ENCODE assay signal across 21 cellular contexts in genomic region chr17:41004397-41004796, GRCh38. TPM values are rescaled to one million over a fixed set of nuclear protein-coding genes. Genes with fewer than 3 reads are reported as not detected.
DNase-seq lines count a peak whose midpoint lies in the region; ATAC-seq, FAIRE-seq and TF ChIP-seq lines count a peak whose summit lies in the region.
"Had no signal": no experiment of that assay in that cellular context is flagged by ENCODE, and none has a peak within 500 bp of the region (broad histone marks: within the 10 kb centered on the region; RNA-seq: fewer than 3 reads in every experiment).

No MANE protein-coding gene starts in this region.

- no peak overlapping the region for H2AFZ ChIP-seq in HepG2 (ENCODE audit: low read length)
- H2AFZ ChIP-seq in neuronal stem cell (ENCODE audit: low read length), result no peak overlapping the region
- H2AFZ ChIP-seq: GM23338 had no signal

- no peak overlapping the region for H3K27ac Mint-ChIP-seq in activated CD4-positive, alpha-beta memory T cell treated with anti-CD3 and anti-CD28 coated beads for 36 hours
- H3K27ac Mint-ChIP-seq: CD14-positive monocyte; GM23338; T-helper 2 cell treated with Interferon-gamma antibody and Interleukin-4, amounts not matched to agents 5 μg/mL and 100 μg/mL, for 36 hours had no signal

- H4K91ac ChIP-seq in neuronal stem cell (ENCODE audit: low read depth, low read length, poor library complexity), result no peak overlapping the region

- POLR2A ChIA-PET in HepG2 (lab: Yijun Ruan, JAX), result no interaction called here
- POLR2A ChIA-PET in activated CD4-positive, alpha-beta memory T cell treated with anti-CD3 and anti-CD28 coated beads for 36 hours (lab: Charles Lee), result no interaction called here

- H3K4me1 ChIP-seq in HepG2 (ENCODE audit: insufficient read depth, low read length) (peaks cover 68% of the 10 kb centered on the region), right lobe of liver (no peaks in the 10 kb centered on the region), neuronal stem cell (ENCODE audit: control insufficient read depth in 2 of 2, insufficient read depth in 1 of 2, low read depth in 1 of 2, low read length in 2 of 2) (peaks cover 0 to 6% of the 10 kb centered on the region in 2 donors), prostate gland (replicated peaks) (no peaks in the 10 kb centered on the region)

- no peaks in the 10 kb centered on the region for H3K4me1 Mint-ChIP-seq in activated CD4-positive, alpha-beta memory T cell treated with anti-CD3 and anti-CD28 coated beads for 36 hours (ENCODE audit: low read depth)
- H3K4me1 Mint-ChIP-seq: CD14-positive monocyte had no signal

- H3K18ac ChIP-seq in neuronal stem cell (ENCODE audit: low read length), result peak overlapping the region; percentile 4

- H2AK5ac ChIP-seq in neuronal stem cell (ENCODE audit: low read depth, low read length), result peak overlapping the region; percentile 10

- H4K8ac ChIP-seq in neuronal stem cell (ENCODE audit: low read depth, low read length), result no peak overlapping the region

- no peak overlapping the region for H3K14ac ChIP-seq in neuronal stem cell (ENCODE audit: low read length)

- no peaks in the 10 kb centered on the region for H3K9me3 Mint-ChIP-seq in activated CD4-positive, alpha-beta memory T cell treated with anti-CD3 and anti-CD28 coated beads for 36 hours
- H3K9me3 Mint-ChIP-seq: GM23338; T-helper 2 cell treated with Interferon-gamma antibody and Interleukin-4, amounts not matched to agents 5 μg/mL and 100 μg/mL, for 36 hours had no signal

- ATAC-seq in HepG2 (no peak), right lobe of liver (no peak)
- ATAC-seq: GM23338, HCT116 had no signal

- FAIRE-seq in HepG2 (lab: Jason Lieb, UNC), result no peak
- FAIRE-seq: GM12892, GM18507 had no signal

- no peaks in the 10 kb centered on the region for H3K79me1 ChIP-seq in neuronal stem cell (ENCODE audit: low read depth, low read length)

- H3K4me2 ChIP-seq in HepG2 (ENCODE audit: low read depth, low read length), result no peak overlapping the region
- H3K4me2 ChIP-seq in neuronal stem cell (ENCODE audit: insufficient read depth, low read length, poor library complexity, severe bottlenecking), result no peak overlapping the region
- H3K4me2 ChIP-seq: GM23338, KMS-11, SK-N-SH had no signal

- intact Hi-C loops in HepG2 (cut with micrococcal nuclease; ENCODE audit: unreplicated experiment) (no loop called here), right lobe of liver (cut with DNase I) (no loop called here), prostate gland (cut with DNase I) (no loop called here)
- intact Hi-C loops in activated CD4-positive, alpha-beta memory T cell treated with anti-CD3 and anti-CD28 coated beads for 36 hours (cut with micrococcal nuclease), result no loop called here

- peaks cover 3% of the 10 kb centered on the region for H3K27me3 Mint-ChIP-seq in activated CD4-positive, alpha-beta memory T cell treated with anti-CD3 and anti-CD28 coated beads for 36 hours

- H4K20me1 ChIP-seq in HepG2 (ENCODE audit: insufficient read depth, low read length), result no peaks in the 10 kb centered on the region

- H3K4ac ChIP-seq in neuronal stem cell (ENCODE audit: low read length), result no peak overlapping the region

- TF ChIP-seq CTCF in HepG2 (CRISPR knock-in tag; IDR thresholded peaks at IDR 0.05), result no peak
- no peak for TF ChIP-seq CTCF in right lobe of liver (IDR thresholded peaks at IDR 0.05)
- TF ChIP-seq CTCF in prostate gland (IDR thresholded peaks at IDR 0.05), result no peak

- H3K36me3 Mint-ChIP-seq in activated CD4-positive, alpha-beta memory T cell treated with anti-CD3 and anti-CD28 coated beads for 36 hours, result no peaks in the 10 kb centered on the region
- H3K36me3 Mint-ChIP-seq: CD14-positive monocyte had no signal

- CTCF ChIA-PET in HepG2 (lab: Yijun Ruan, JAX; ENCODE audit: low intra/inter-chr PET ratio, low total read pairs), result no interaction called here
- CTCF ChIA-PET in activated CD4-positive, alpha-beta memory T cell treated with anti-CD3 and anti-CD28 coated beads for 36 hours (lab: Charles Lee), result no interaction called here

- TF ChIP-seq RAD21 in HepG2 (CRISPR knock-in tag; IDR thresholded peaks at IDR 0.05), result no peak

- H2BK5ac ChIP-seq in neuronal stem cell (ENCODE audit: low read length), result no peak overlapping the region

- H2BK120ac ChIP-seq in neuronal stem cell (ENCODE audit: low read depth, low read length), result no peak overlapping the region

- H3K36me3 ChIP-seq in HepG2 (replicated peaks in 1 of 2; ENCODE audit: control insufficient read depth in 1 of 2, insufficient read depth in 2 of 2, low read length in 2 of 2), result no peaks in the 10 kb centered on the region
- H3K36me3 ChIP-seq in right lobe of liver, result no peaks in the 10 kb centered on the region
- no peaks in the 10 kb centered on the region for H3K36me3 ChIP-seq in neuronal stem cell (replicated peaks in 1 of 2; ENCODE audit: control insufficient read depth in 2 of 2, insufficient read depth in 2 of 2, low read length in 2 of 2)
- no peaks in the 10 kb centered on the region for H3K36me3 ChIP-seq in prostate gland

- peak overlapping the region; percentile 79 for H2BK12ac ChIP-seq in neuronal stem cell (ENCODE audit: low read length)

- no peak overlapping the region for H3K27ac ChIP-seq in HepG2 (ENCODE audit: extremely low read length, insufficient read depth, low read length)
- no peak overlapping the region for H3K27ac ChIP-seq in right lobe of liver
- no peak overlapping the region for H3K27ac ChIP-seq in neuronal stem cell (replicated peaks; ENCODE audit: low read length)
- H3K27ac ChIP-seq in prostate gland, result no peak overlapping the region
- H3K27ac ChIP-seq: KMS-11 had no signal

- peak overlapping the region; percentile 5 for H2BK15ac ChIP-seq in neuronal stem cell (ENCODE audit: low read length)

- WGBS in HepG2 (ENCODE audit: low lambda C conversion rate), result 96% methylated on average over 3 of the region's 3 CpGs
- WGBS in right lobe of liver (ENCODE audit: insufficient coverage, low coverage, low lambda C conversion rate, missing lambda C conversion rate), result 68% methylated on average over 2 of the region's 3 CpGs
- no CpG with 5 or more reads among the region's 3 CpGs for WGBS in neuronal stem cell (ENCODE audit: extremely low coverage in 2 of 2, insufficient read length in 2 of 2, insufficient replicate concordance in 1 of 2), 2 donors
- 94% methylated on average over 3 of the region's 3 CpGs for WGBS in prostate gland

- H3K27me3 ChIP-seq in HepG2 (ENCODE audit: control insufficient read depth in 1 of 2, insufficient read depth in 2 of 2, low read length in 2 of 2) (no peaks in the 10 kb centered on the region), right lobe of liver (no peaks in the 10 kb centered on the region), neuronal stem cell (ENCODE audit: control insufficient read depth in 3 of 3, insufficient read depth in 3 of 3, low read depth in 1 of 3, low read length in 3 of 3) (no peaks in the 10 kb centered on the region), prostate gland (replicated peaks; ENCODE audit: insufficient read depth) (no peaks in the 10 kb centered on the region)

- no TSS peak for BruUV-seq in HepG2 (replicated peaks; lab: Mats Ljungman, UMichigan)

- no peak overlapping the region for H3K4me3 Mint-ChIP-seq in activated CD4-positive, alpha-beta memory T cell treated with anti-CD3 and anti-CD28 coated beads for 36 hours
- H3K4me3 Mint-ChIP-seq: CD14-positive monocyte; GM23338; T-helper 2 cell treated with Interferon-gamma antibody and Interleukin-4, amounts not matched to agents 5 μg/mL and 100 μg/mL, for 36 hours had no signal

- no peak overlapping the region for H3K23ac ChIP-seq in neuronal stem cell (ENCODE audit: low read depth, low read length, poor library complexity)

- DNase-seq in HepG2 (ENCODE audit: low spot score), result no peak
- no peak for DNase-seq in right lobe of liver
- DNase-seq in NCI-H1436 (lab: John Stamatoyannopoulos, UW), result peak; percentile 62
- DNase-seq in NCI-H774 (lab: John Stamatoyannopoulos, UW), result peak; percentile 42
- no peak for DNase-seq in neuronal stem cell (ENCODE audit: low spot score)
- no peak for DNase-seq in activated CD4-positive, alpha-beta memory T cell treated with anti-CD3 and anti-CD28 coated beads for 36 hours
- DNase-seq in NCI-H187 treated with DMSO at 0.1 percent for 48 hours (lab: John Stamatoyannopoulos, UW), result no peak
- DNase-seq in prostate gland (ENCODE audit: low spot score), result no peak
- DNase-seq: AML-193, DMS 273 treated with DMSO at 0.1 percent for 48 hours, NCI-H187, NCI-H524 treated with DMSO at 0.1 percent for 48 hours, OCI-M1, SK-N-SH had no signal

- H3K4me3 ChIP-seq in HepG2 (replicated peaks in 1 of 3; ENCODE audit: insufficient read depth in 1 of 3, low read depth in 2 of 3, low read length in 3 of 3) (no peak overlapping the region), right lobe of liver (no peak overlapping the region), neuronal stem cell (ENCODE audit: low read length in 2 of 2) (no peak overlapping the region), prostate gland (no peak overlapping the region)
- H3K4me3 ChIP-seq: GM23338 had no signal

- H3K9me3 ChIP-seq in HepG2 (ENCODE audit: low read length) (no peaks in the 10 kb centered on the region), right lobe of liver (no peaks in the 10 kb centered on the region), neuronal stem cell (replicated peaks in 1 of 2; ENCODE audit: control insufficient read depth in 2 of 2, insufficient read depth in 1 of 2, low read depth in 1 of 2, low read length in 2 of 2) (peaks cover 0 to 3% of the 10 kb centered on the region in 2 donors), prostate gland (no peaks in the 10 kb centered on the region)
- H3K9me3 ChIP-seq: SK-N-SH had no signal

- H3K9ac ChIP-seq in HepG2 (ENCODE audit: insufficient read depth, low read depth, low read length) (no peak overlapping the region), neuronal stem cell (ENCODE audit: low read depth, low read length, poor library complexity) (no peak overlapping the region)
- H3K9ac ChIP-seq: KMS-11, SK-N-SH had no signal

- in situ Hi-C loops in HepG2 (cut with HindIII; ENCODE audit: extremely low pct_ligation_motif_present, low pct_unique_long_range_greater_than_20kb), result loop anchor here (5.0 kb wide), 2 partner anchors 42 to 92 kb away; no protein-coding TSS in a partner anchor

- TF ChIP-seq EP300 in HepG2 (IDR thresholded peaks at IDR 0.05; ENCODE audit: low read depth in 2 of 2, low read length in 2 of 2) (no peak), HepG2 (CRISPR knock-in tag; IDR thresholded peaks at IDR 0.05; ENCODE audit: borderline replicate concordance) (no peak)

- TF ChIP-seq POLR2A in HepG2 (IDR thresholded peaks at IDR 0.05; ENCODE audit: insufficient read depth in 1 of 2, low read depth in 2 of 2, low read length in 2 of 2), result no peak
- TF ChIP-seq POLR2A in right lobe of liver (IDR thresholded peaks at IDR 0.05), result no peak
- TF ChIP-seq POLR2A in prostate gland (IDR thresholded peaks at IDR 0.05), result no peak

- H3K79me2 ChIP-seq in HepG2 (ENCODE audit: insufficient read depth, low read length), result no peaks in the 10 kb centered on the region

RNA-seq across cellular contexts. Expression of gene KRTAP3-1, which starts 4.5 kb away (rescaled TPM):
- 0.29 and 0.81 TPM in 2 replicates for total RNA-seq in HepG2 (2016; rRNA removed; fragmentation: Illumina TruSeq; extraction: Trizol)
- 0.53 and 1.3 TPM in 2 replicates for total RNA-seq in HepG2 (2016; cell fraction: cytosol; rRNA removed; fragmentation: Illumina TruSeq; extraction: Trizol; ENCODE audit: low read depth)
- total RNA-seq in HepG2 (2016; cell fraction: insoluble cytoplasmic fraction; rRNA removed; fragmentation: Illumina TruSeq; extraction: Trizol), result 0.51 and 0.95 TPM in 2 replicates
- total RNA-seq in HepG2 (2016; cell fraction: membrane; rRNA removed; fragmentation: Illumina TruSeq; extraction: Trizol), result 0.34 and 0.80 TPM in 2 replicates
- total RNA-seq in HepG2 (2016; cell fraction: nucleus; rRNA removed; fragmentation: Illumina TruSeq; extraction: Trizol), result 0.75 TPM in 1 of 2 replicates, not detected in the other
- 3.7 and 3.8 TPM in 2 replicates for polyA plus RNA-seq in HepG2 (2011; rRNA removed)
- 2.8 and 4.6 TPM in 2 replicates for polyA plus RNA-seq in HepG2 (2011; cell fraction: cytosol; rRNA removed)
- 5.1 and 5.2 TPM in 2 replicates for polyA plus RNA-seq in HepG2 (2011; cell fraction: nucleus; rRNA removed)
- 2.0 and 9.6 TPM in 2 replicates for polyA plus RNA-seq in HepG2 (2012)
- polyA plus RNA-seq in HepG2 (2016; cell fraction: cytosol; fragmentation: Illumina TruSeq; extraction: Trizol; ENCODE audit: low read depth), result 1.8 and 2.2 TPM in 2 replicates
- polyA plus RNA-seq in HepG2 (2016; cell fraction: insoluble cytoplasmic fraction; fragmentation: Illumina TruSeq; extraction: Trizol; ENCODE audit: low read depth), result 1.7 and 2.7 TPM in 2 replicates
- polyA plus RNA-seq in HepG2 (2016; cell fraction: membrane; fragmentation: Illumina TruSeq; extraction: Trizol; ENCODE audit: low read depth), result 1.5 and 2.3 TPM in 2 replicates
- polyA plus RNA-seq in HepG2 (2016; cell fraction: nucleus; fragmentation: Illumina TruSeq; extraction: Trizol; ENCODE audit: insufficient read depth, low read depth), result 2.6 TPM in 2 replicates
- 4.9 TPM in 1 of 2 replicates, not detected in the other for polyA minus RNA-seq in HepG2 (2011; rRNA and poly(A)+ RNA removed; ENCODE audit: low replicate concordance)
- polyA minus RNA-seq in HepG2 (2011; cell fraction: cytosol; rRNA and poly(A)+ RNA removed), result 1.6 TPM in 1 of 2 replicates, not detected in the other
- polyA minus RNA-seq in HepG2 (2011; cell fraction: nucleus; rRNA and poly(A)+ RNA removed), result 2.5 and 2.6 TPM in 2 replicates
- not detected for total RNA-seq in right lobe of liver
- polyA plus RNA-seq in neuronal stem cell (2013, experiment 1 of 2), result not detected
- polyA plus RNA-seq in neuronal stem cell (2013, experiment 2 of 2), result not detected
- total RNA-seq in activated CD4-positive, alpha-beta memory T cell treated with anti-CD3 and anti-CD28 coated beads for 36 hours, result not detected
- not detected for total RNA-seq in prostate gland
- total RNA-seq: GM23338 had no signal
- polyA plus RNA-seq: CD14-positive monocyte, GM23338, SK-N-SH had no signal

RNA-seq across cellular contexts. Expression of gene KRTAP3-2, which starts 4.7 kb away (rescaled TPM):
- total RNA-seq in HepG2 (2016; rRNA removed; fragmentation: Illumina TruSeq; extraction: Trizol), result not detected in 2 replicates
- total RNA-seq in HepG2 (2016; cell fraction: cytosol; rRNA removed; fragmentation: Illumina TruSeq; extraction: Trizol; ENCODE audit: low read depth), result not detected in 2 replicates
- total RNA-seq in HepG2 (2016; cell fraction: insoluble cytoplasmic fraction; rRNA removed; fragmentation: Illumina TruSeq; extraction: Trizol), result not detected in 2 replicates
- not detected in 2 replicates for total RNA-seq in HepG2 (2016; cell fraction: membrane; rRNA removed; fragmentation: Illumina TruSeq; extraction: Trizol)
- not detected in 2 replicates for total RNA-seq in HepG2 (2016; cell fraction: nucleus; rRNA removed; fragmentation: Illumina TruSeq; extraction: Trizol)
- polyA plus RNA-seq in HepG2 (2011; rRNA removed), result not detected in 2 replicates
- polyA plus RNA-seq in HepG2 (2011; cell fraction: cytosol; rRNA removed), result not detected in 2 replicates
- polyA plus RNA-seq in HepG2 (2011; cell fraction: nucleus; rRNA removed), result 0.29 TPM in 1 of 2 replicates, not detected in the other
- not detected in 2 replicates for polyA plus RNA-seq in HepG2 (2012)
- polyA plus RNA-seq in HepG2 (2016; cell fraction: cytosol; fragmentation: Illumina TruSeq; extraction: Trizol; ENCODE audit: low read depth), result not detected in 2 replicates
- not detected in 2 replicates for polyA plus RNA-seq in HepG2 (2016; cell fraction: insoluble cytoplasmic fraction; fragmentation: Illumina TruSeq; extraction: Trizol; ENCODE audit: low read depth)
- not detected in 2 replicates for polyA plus RNA-seq in HepG2 (2016; cell fraction: membrane; fragmentation: Illumina TruSeq; extraction: Trizol; ENCODE audit: low read depth)
- polyA plus RNA-seq in HepG2 (2016; cell fraction: nucleus; fragmentation: Illumina TruSeq; extraction: Trizol; ENCODE audit: insufficient read depth, low read depth), result not detected in 2 replicates
- polyA minus RNA-seq in HepG2 (2011; rRNA and poly(A)+ RNA removed; ENCODE audit: low replicate concordance), result not detected in 2 replicates
- not detected in 2 replicates for polyA minus RNA-seq in HepG2 (2011; cell fraction: cytosol; rRNA and poly(A)+ RNA removed)
- polyA minus RNA-seq in HepG2 (2011; cell fraction: nucleus; rRNA and poly(A)+ RNA removed), result not detected in 2 replicates
- not detected for total RNA-seq in right lobe of liver
- polyA plus RNA-seq in neuronal stem cell (2013, experiment 1 of 2), result not detected
- not detected for polyA plus RNA-seq in neuronal stem cell (2013, experiment 2 of 2)
- total RNA-seq in activated CD4-positive, alpha-beta memory T cell treated with anti-CD3 and anti-CD28 coated beads for 36 hours, result not detected
- total RNA-seq in prostate gland, result not detected
- total RNA-seq: GM23338 had no signal
- polyA plus RNA-seq: CD14-positive monocyte, GM23338, SK-N-SH had no signal

RNA-seq across cellular contexts. Expression of gene KRTAP3-3, which starts 10.4 kb away (rescaled TPM):
- not detected in 2 replicates for total RNA-seq in HepG2 (2016; rRNA removed; fragmentation: Illumina TruSeq; extraction: Trizol)
- total RNA-seq in HepG2 (2016; cell fraction: cytosol; rRNA removed; fragmentation: Illumina TruSeq; extraction: Trizol; ENCODE audit: low read depth), result not detected in 2 replicates
- not detected in 2 replicates for total RNA-seq in HepG2 (2016; cell fraction: insoluble cytoplasmic fraction; rRNA removed; fragmentation: Illumina TruSeq; extraction: Trizol)
- total RNA-seq in HepG2 (2016; cell fraction: membrane; rRNA removed; fragmentation: Illumina TruSeq; extraction: Trizol), result not detected in 2 replicates
- not detected in 2 replicates for total RNA-seq in HepG2 (2016; cell fraction: nucleus; rRNA removed; fragmentation: Illumina TruSeq; extraction: Trizol)
- not detected in 2 replicates for polyA plus RNA-seq in HepG2 (2011; rRNA removed)
- not detected in 2 replicates for polyA plus RNA-seq in HepG2 (2011; cell fraction: cytosol; rRNA removed)
- polyA plus RNA-seq in HepG2 (2011; cell fraction: nucleus; rRNA removed), result not detected in 2 replicates
- polyA plus RNA-seq in HepG2 (2012), result not detected in 2 replicates
- not detected in 2 replicates for polyA plus RNA-seq in HepG2 (2016; cell fraction: cytosol; fragmentation: Illumina TruSeq; extraction: Trizol; ENCODE audit: low read depth)
- polyA plus RNA-seq in HepG2 (2016; cell fraction: insoluble cytoplasmic fraction; fragmentation: Illumina TruSeq; extraction: Trizol; ENCODE audit: low read depth), result not detected in 2 replicates
- not detected in 2 replicates for polyA plus RNA-seq in HepG2 (2016; cell fraction: membrane; fragmentation: Illumina TruSeq; extraction: Trizol; ENCODE audit: low read depth)
- polyA plus RNA-seq in HepG2 (2016; cell fraction: nucleus; fragmentation: Illumina TruSeq; extraction: Trizol; ENCODE audit: insufficient read depth, low read depth), result not detected in 2 replicates
- not detected in 2 replicates for polyA minus RNA-seq in HepG2 (2011; rRNA and poly(A)+ RNA removed; ENCODE audit: low replicate concordance)
- polyA minus RNA-seq in HepG2 (2011; cell fraction: cytosol; rRNA and poly(A)+ RNA removed), result not detected in 2 replicates
- polyA minus RNA-seq in HepG2 (2011; cell fraction: nucleus; rRNA and poly(A)+ RNA removed), result not detected in 2 replicates
- total RNA-seq in right lobe of liver, result not detected
- not detected for polyA plus RNA-seq in neuronal stem cell (2013, experiment 1 of 2)
- not detected for polyA plus RNA-seq in neuronal stem cell (2013, experiment 2 of 2)
- total RNA-seq in activated CD4-positive, alpha-beta memory T cell treated with anti-CD3 and anti-CD28 coated beads for 36 hours, result not detected
- not detected for total RNA-seq in prostate gland
- total RNA-seq: GM23338 had no signal
- polyA plus RNA-seq: CD14-positive monocyte, GM23338, SK-N-SH had no signal

RNA-seq across cellular contexts. Expression of gene KRT40, which starts 20.3 kb away (rescaled TPM):
- total RNA-seq in HepG2 (2016; rRNA removed; fragmentation: Illumina TruSeq; extraction: Trizol) (not detected in 2 replicates), right lobe of liver (not detected), prostate gland (under 1 TPM in 1 of 2 donors, not detected in 1; 0.74 TPM)
- not detected in 2 replicates for total RNA-seq in HepG2 (2016; cell fraction: cytosol; rRNA removed; fragmentation: Illumina TruSeq; extraction: Trizol; ENCODE audit: low read depth)
- total RNA-seq in HepG2 (2016; cell fraction: insoluble cytoplasmic fraction; rRNA removed; fragmentation: Illumina TruSeq; extraction: Trizol), result not detected in 2 replicates
- total RNA-seq in HepG2 (2016; cell fraction: membrane; rRNA removed; fragmentation: Illumina TruSeq; extraction: Trizol), result not detected in 2 replicates
- total RNA-seq in HepG2 (2016; cell fraction: nucleus; rRNA removed; fragmentation: Illumina TruSeq; extraction: Trizol), result not detected in 2 replicates
- polyA plus RNA-seq in HepG2 (2011; rRNA removed), result not detected in 2 replicates
- not detected in 2 replicates for polyA plus RNA-seq in HepG2 (2011; cell fraction: cytosol; rRNA removed)
- polyA plus RNA-seq in HepG2 (2011; cell fraction: nucleus; rRNA removed), result not detected in 2 replicates
- not detected in 2 replicates for polyA plus RNA-seq in HepG2 (2012)
- polyA plus RNA-seq in HepG2 (2016; cell fraction: cytosol; fragmentation: Illumina TruSeq; extraction: Trizol; ENCODE audit: low read depth), result not detected in 2 replicates
- polyA plus RNA-seq in HepG2 (2016; cell fraction: insoluble cytoplasmic fraction; fragmentation: Illumina TruSeq; extraction: Trizol; ENCODE audit: low read depth), result not detected in 2 replicates
- not detected in 2 replicates for polyA plus RNA-seq in HepG2 (2016; cell fraction: membrane; fragmentation: Illumina TruSeq; extraction: Trizol; ENCODE audit: low read depth)
- polyA plus RNA-seq in HepG2 (2016; cell fraction: nucleus; fragmentation: Illumina TruSeq; extraction: Trizol; ENCODE audit: insufficient read depth, low read depth), result not detected in 2 replicates
- polyA minus RNA-seq in HepG2 (2011; rRNA and poly(A)+ RNA removed; ENCODE audit: low replicate concordance), result not detected in 2 replicates
- not detected in 2 replicates for polyA minus RNA-seq in HepG2 (2011; cell fraction: cytosol; rRNA and poly(A)+ RNA removed)
- not detected in 2 replicates for polyA minus RNA-seq in HepG2 (2011; cell fraction: nucleus; rRNA and poly(A)+ RNA removed)
- polyA plus RNA-seq in neuronal stem cell (2013, experiment 1 of 2), result not detected
- polyA plus RNA-seq in neuronal stem cell (2013, experiment 2 of 2), result not detected
- not detected for total RNA-seq in activated CD4-positive, alpha-beta memory T cell treated with anti-CD3 and anti-CD28 coated beads for 36 hours
- total RNA-seq: GM23338 had no signal
- polyA plus RNA-seq: CD14-positive monocyte, GM23338, SK-N-SH had no signal

RNA-seq across cellular contexts. Expression of gene KRTAP1-5, which starts 22.6 kb away (rescaled TPM):
- not detected in 2 replicates for total RNA-seq in HepG2 (2016; rRNA removed; fragmentation: Illumina TruSeq; extraction: Trizol)
- not detected in 2 replicates for total RNA-seq in HepG2 (2016; cell fraction: cytosol; rRNA removed; fragmentation: Illumina TruSeq; extraction: Trizol; ENCODE audit: low read depth)
- not detected in 2 replicates for total RNA-seq in HepG2 (2016; cell fraction: insoluble cytoplasmic fraction; rRNA removed; fragmentation: Illumina TruSeq; extraction: Trizol)
- total RNA-seq in HepG2 (2016; cell fraction: membrane; rRNA removed; fragmentation: Illumina TruSeq; extraction: Trizol), result not detected in 2 replicates
- not detected in 2 replicates for total RNA-seq in HepG2 (2016; cell fraction: nucleus; rRNA removed; fragmentation: Illumina TruSeq; extraction: Trizol)
- polyA plus RNA-seq in HepG2 (2011; rRNA removed), result 0.07 and 0.09 TPM in 2 replicates
- 0.04 and 0.10 TPM in 2 replicates for polyA plus RNA-seq in HepG2 (2011; cell fraction: cytosol; rRNA removed)
- polyA plus RNA-seq in HepG2 (2011; cell fraction: nucleus; rRNA removed), result 0.19 TPM in 1 of 2 replicates, not detected in the other
- polyA plus RNA-seq in HepG2 (2012), result 0.32 TPM in 1 of 2 replicates, not detected in the other
- not detected in 2 replicates for polyA plus RNA-seq in HepG2 (2016; cell fraction: cytosol; fragmentation: Illumina TruSeq; extraction: Trizol; ENCODE audit: low read depth)
- not detected in 2 replicates for polyA plus RNA-seq in HepG2 (2016; cell fraction: insoluble cytoplasmic fraction; fragmentation: Illumina TruSeq; extraction: Trizol; ENCODE audit: low read depth)
- polyA plus RNA-seq in HepG2 (2016; cell fraction: membrane; fragmentation: Illumina TruSeq; extraction: Trizol; ENCODE audit: low read depth), result not detected in 2 replicates
- polyA plus RNA-seq in HepG2 (2016; cell fraction: nucleus; fragmentation: Illumina TruSeq; extraction: Trizol; ENCODE audit: insufficient read depth, low read depth), result not detected in 2 replicates
- polyA minus RNA-seq in HepG2 (2011; rRNA and poly(A)+ RNA removed; ENCODE audit: low replicate concordance), result not detected in 2 replicates
- polyA minus RNA-seq in HepG2 (2011; cell fraction: cytosol; rRNA and poly(A)+ RNA removed), result not detected in 2 replicates
- polyA minus RNA-seq in HepG2 (2011; cell fraction: nucleus; rRNA and poly(A)+ RNA removed), result not detected in 2 replicates
- not detected for total RNA-seq in right lobe of liver
- not detected for polyA plus RNA-seq in neuronal stem cell (2013, experiment 1 of 2)
- polyA plus RNA-seq in neuronal stem cell (2013, experiment 2 of 2), result not detected
- total RNA-seq in activated CD4-positive, alpha-beta memory T cell treated with anti-CD3 and anti-CD28 coated beads for 36 hours, result not detected
- total RNA-seq in prostate gland, result under 1 TPM in 1 of 2 donors, not detected in 1; 0.51 TPM
- total RNA-seq: GM23338 had no signal
- polyA plus RNA-seq: CD14-positive monocyte, GM23338, SK-N-SH had no signal

Comparison
In these comparisons a context has a peak if more than half of its experiments do, and no peak if none do; other contexts are left out.
1. DNase-seq: peak in NCI-H1436 (single experiment) and NCI-H774 (single experiment); none in HepG2 (single experiment), right lobe of liver (0 of 3), neuronal stem cell (single experiment), activated CD4-positive, alpha-beta memory T cell treated with anti-CD3 and anti-CD28 coated beads for 36 hours (single experiment), NCI-H187 treated with DMSO at 0.1 percent for 48 hours (single experiment) and prostate gland (single experiment).